21 cellular contexts compared by ENCODE assay signal in the genomic region with DNA sequence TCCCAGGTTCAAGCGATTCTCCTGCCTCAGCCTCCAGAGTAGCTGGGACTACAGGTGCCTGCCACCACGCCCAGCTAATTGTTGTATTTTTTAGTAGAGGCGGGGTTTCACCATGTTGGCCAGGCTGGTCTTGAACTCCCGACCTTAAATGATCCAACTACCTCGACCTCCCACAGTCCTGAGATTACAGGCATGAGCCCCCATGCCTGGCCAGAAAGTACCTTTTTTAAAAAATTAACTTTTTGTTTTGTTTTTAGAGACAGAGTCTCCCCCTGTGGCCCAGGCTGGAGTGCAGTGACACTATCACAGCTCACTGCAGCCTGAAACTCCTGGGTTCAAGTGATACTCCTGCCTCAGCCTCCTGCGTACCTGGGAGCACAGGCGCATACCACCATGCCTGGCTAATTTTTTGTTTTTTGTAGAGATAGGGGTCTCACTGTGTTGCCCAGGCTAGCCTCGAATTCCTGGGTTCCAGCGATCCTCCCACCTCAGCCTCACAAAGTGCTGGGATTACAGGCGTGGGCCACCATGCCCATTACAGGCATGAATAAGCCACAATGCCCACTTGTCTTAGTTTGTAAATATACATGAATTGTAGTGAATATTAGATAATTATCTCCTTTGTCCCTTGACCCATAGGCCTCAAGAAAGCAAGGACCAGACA. TPM values are rescaled to one million over a fixed set of nuclear protein-coding genes. Genes with fewer than 3 reads are reported as not detected.
DNase-seq lines count a peak whose midpoint lies in the region; ATAC-seq and TF ChIP-seq lines count a peak whose summit lies in the region.
"Had no signal": no experiment of that assay in that cellular context is flagged by ENCODE, and none has a peak within 500 bp of the region (broad histone marks: within the 10 kb centered on the region; RNA-seq: fewer than 3 reads in every experiment).

No MANE protein-coding gene starts in this region.

- H3K4me1 ChIP-seq in HEK293 (ENCODE audit: control insufficient read depth, insufficient read depth, low read length), result no peaks in the 10 kb centered on the region
- H3K4me1 ChIP-seq in osteoblast (ENCODE audit: insufficient read depth, low read length), result no peaks in the 10 kb centered on the region
- H3K4me1 ChIP-seq: Peyer's patch had no signal

- H3K36me3 ChIP-seq in HEK293 (ENCODE audit: control insufficient read depth in 2 of 2, insufficient read depth in 1 of 2, low read length in 2 of 2), result no peaks in the 10 kb centered on the region
- no peaks in the 10 kb centered on the region for H3K36me3 ChIP-seq in osteoblast (ENCODE audit: insufficient read depth, low read length)
- H3K36me3 ChIP-seq: Peyer's patch had no signal

- H3K4me3 Mint-ChIP-seq in WTC11, result no peak overlapping the region
- H3K4me3 Mint-ChIP-seq in stimulated activated effector memory CD8-positive, alpha-beta T cell treated with anti-CD3 and anti-CD28 coated beads, Interleukin-12 subunit alpha, Interleukin-12 subunit beta, amount 100 ng/mL, for 72 hours, result no peak overlapping the region
- H3K4me3 Mint-ChIP-seq: CD14-positive monocyte, H9 had no signal

- no peak overlapping the region for H3K4me2 ChIP-seq in osteoblast (ENCODE audit: insufficient read depth, low read length)

- no peak for TF ChIP-seq CTCF in HEK293 (tag by site-specific recombination; IDR thresholded peaks at IDR 0.05)
- TF ChIP-seq CTCF in WTC11 (IDR thresholded peaks at IDR 0.05), result no peak
- no peak for TF ChIP-seq CTCF in osteoblast (IDR thresholded peaks at IDR 0.05; ENCODE audit: extremely low read depth, low read depth, low read length)

- no peaks in the 10 kb centered on the region for H3K27me3 ChIP-seq in osteoblast (ENCODE audit: insufficient read depth, low read length)
- H3K27me3 ChIP-seq: Peyer's patch had no signal

- H2AFZ ChIP-seq in osteoblast (ENCODE audit: low read length), result no peak overlapping the region

- ATAC-seq in GM18868 (IDR thresholded peaks at IDR 0.05; ENCODE audit: unreplicated experiment) (peak; percentile 36), WTC11 (no peak), GM18858 (IDR thresholded peaks at IDR 0.05; ENCODE audit: unreplicated experiment) (no peak)
- no peak for ATAC-seq in stimulated activated effector memory CD8-positive, alpha-beta T cell treated with anti-CD3 and anti-CD28 coated beads, Interleukin-12 subunit alpha, Interleukin-12 subunit beta, amount 100 ng/mL, for 72 hours
- ATAC-seq: Right ventricle myocardium inferior had no signal

- CTCF ChIA-PET in HEK293 (lab: Yijun Ruan, JAX), result no interaction called here
- CTCF ChIA-PET in WTC11 (lab: Charles Lee), result interaction anchor here (1.8 kb wide), 1 partner anchor 10 kb away, joined by 5 read pairs; no protein-coding TSS in a partner anchor

- H4K20me1 ChIP-seq in osteoblast (ENCODE audit: insufficient read depth, low read length), result no peaks in the 10 kb centered on the region

- H3K4me3 ChIP-seq in HEK293 (ENCODE audit: low read depth, low read length) (no peak overlapping the region), osteoblast (ENCODE audit: insufficient read depth, low read length) (no peak overlapping the region)
- H3K4me3 ChIP-seq: Peyer's patch, SK-N-MC had no signal

- H3K27me3 Mint-ChIP-seq in WTC11 (ENCODE audit: low read depth), result no peaks in the 10 kb centered on the region

- H3K9me3 ChIP-seq in HEK293 (ENCODE audit: control insufficient read depth, insufficient read depth, low read depth, low read length) (no peaks in the 10 kb centered on the region), osteoblast (ENCODE audit: low read depth, low read length) (no peaks in the 10 kb centered on the region)
- H3K9me3 ChIP-seq: Caco-2, Peyer's patch had no signal

- POLR2A ChIA-PET in HEK293 (lab: Yijun Ruan, JAX) (interaction anchor here (2.3 kb wide), 1 partner anchor 24 kb away, joined by 9 read pairs; no protein-coding TSS in a partner anchor), WTC11 (lab: Charles Lee) (no interaction called here)

- H3K79me2 ChIP-seq in osteoblast (ENCODE audit: insufficient read depth, low read length), result no peaks in the 10 kb centered on the region

- DNase-seq in WTC11 (ENCODE audit: low spot score), result no peak
- no peak for DNase-seq in stimulated activated effector memory CD8-positive, alpha-beta T cell treated with anti-CD3 and anti-CD28 coated beads, Interleukin-12 subunit alpha, Interleukin-12 subunit beta, amount 100 ng/mL, for 72 hours (ENCODE audit: low spot score in 2 of 2)
- DNase-seq in NCI-H2171 treated with DMSO at 0.1 percent for 48 hours (lab: John Stamatoyannopoulos, UW), result no peak
- no peak for DNase-seq in NOMO-1 (lab: John Stamatoyannopoulos, UW; ENCODE audit: unreplicated experiment in 2 of 2)
- DNase-seq in osteoblast (ENCODE audit: insufficient read length, low spot score, missing footprints), result no peak
- DNase-seq: ACHN, AML-193, Caco-2, EL, H9, NCI-H1048, NCI-H146, NCI-H2081 treated with DMSO at 0.1 percent for 48 hours, NCI-H524, Peyer's patch had no signal

- H3K4me1 Mint-ChIP-seq in WTC11, result no peaks in the 10 kb centered on the region
- H3K4me1 Mint-ChIP-seq in stimulated activated effector memory CD8-positive, alpha-beta T cell treated with anti-CD3 and anti-CD28 coated beads, Interleukin-12 subunit alpha, Interleukin-12 subunit beta, amount 100 ng/mL, for 72 hours, result no peaks in the 10 kb centered on the region
- H3K4me1 Mint-ChIP-seq: H9 had no signal

- H3K27ac ChIP-seq in HEK293 (ENCODE audit: extremely low read depth, low read depth, low read length), result no peak overlapping the region
- H3K27ac ChIP-seq in osteoblast (ENCODE audit: low read depth, low read length), result no peak overlapping the region
- H3K27ac ChIP-seq: Peyer's patch, SK-N-MC had no signal

- H3K36me3 Mint-ChIP-seq in WTC11, result no peaks in the 10 kb centered on the region
- no peaks in the 10 kb centered on the region for H3K36me3 Mint-ChIP-seq in stimulated activated effector memory CD8-positive, alpha-beta T cell treated with anti-CD3 and anti-CD28 coated beads, Interleukin-12 subunit alpha, Interleukin-12 subunit beta, amount 100 ng/mL, for 72 hours
- H3K36me3 Mint-ChIP-seq: CD14-positive monocyte had no signal

- no peak overlapping the region for H3K27ac Mint-ChIP-seq in WTC11
- peak overlapping the region; percentile 26 for H3K27ac Mint-ChIP-seq in stimulated activated effector memory CD8-positive, alpha-beta T cell treated with anti-CD3 and anti-CD28 coated beads, Interleukin-12 subunit alpha, Interleukin-12 subunit beta, amount 100 ng/mL, for 72 hours
- H3K27ac Mint-ChIP-seq: CD14-positive monocyte, H9 had no signal

- H3K9me3 Mint-ChIP-seq in WTC11, result no peaks in the 10 kb centered on the region
- no peaks in the 10 kb centered on the region for H3K9me3 Mint-ChIP-seq in stimulated activated effector memory CD8-positive, alpha-beta T cell treated with anti-CD3 and anti-CD28 coated beads, Interleukin-12 subunit alpha, Interleukin-12 subunit beta, amount 100 ng/mL, for 72 hours
- H3K9me3 Mint-ChIP-seq: CD14-positive monocyte, H9 had no signal

TF ChIP-seq in HEK293, 187 proteins besides CTCF, POLR2A, EP300 and RAD21:
- TF ChIP-seq, protein P1, sequence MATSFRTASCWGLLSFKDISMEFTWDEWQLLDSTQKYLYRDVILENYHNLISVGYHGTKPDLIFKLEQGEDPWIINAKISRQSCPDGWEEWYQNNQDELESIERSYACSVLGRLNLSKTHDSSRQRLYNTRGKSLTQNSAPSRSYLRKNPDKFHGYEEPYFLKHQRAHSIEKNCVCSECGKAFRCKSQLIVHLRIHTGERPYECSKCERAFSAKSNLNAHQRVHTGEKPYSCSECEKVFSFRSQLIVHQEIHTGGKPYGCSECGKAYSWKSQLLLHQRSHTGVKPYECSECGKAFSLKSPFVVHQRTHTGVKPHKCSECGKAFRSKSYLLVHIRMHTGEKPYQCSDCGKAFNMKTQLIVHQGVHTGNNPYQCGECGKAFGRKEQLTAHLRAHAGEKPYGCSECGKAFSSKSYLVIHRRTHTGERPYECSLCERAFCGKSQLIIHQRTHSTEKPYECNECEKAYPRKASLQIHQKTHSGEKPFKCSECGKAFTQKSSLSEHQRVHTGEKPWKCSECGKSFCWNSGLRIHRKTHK (tag by site-specific recombination; IDR thresholded peaks at IDR 0.05), result no peak
- no peak for TF ChIP-seq ZNF354C (tag by site-specific recombination; IDR thresholded peaks at IDR 0.05; ENCODE audit: borderline replicate concordance, low read depth)
- peak; percentile 75 for TF ChIP-seq ZNF121 (tag by site-specific recombination; IDR thresholded peaks at IDR 0.05)
TF ChIP-seq in HEK293: peak in this region for 1.

TF ChIP-seq in WTC11, 78 proteins besides CTCF, POLR2A, EP300 and RAD21:
- no peak for TF ChIP-seq ZNF232 (CRISPR knock-in tag; IDR thresholded peaks at IDR 0.05)
- peak; percentile 83; the same call in 1 of the 2 replicates for TF ChIP-seq ZNF121 (CRISPR knock-in tag; IDR thresholded peaks at IDR 0.05)

RNA-seq across cellular contexts. Expression of a gene that starts 17.4 kb away (rescaled TPM):
- total RNA-seq in WTC11 (2021) (11,564 to 13,111 TPM (median 12,917 TPM) in 3 replicates), osteoblast (18,909 and 19,513 TPM in 2 replicates)
